16 cellular contexts compared by ENCODE assay signal in genomic region chr2:111688501-111688900, GRCh38.
A peak's percentile ranks its signal among the peaks of the same experiment; 100 is the strongest.
DNase-seq lines count a peak whose midpoint lies in the region; ATAC-seq and TF ChIP-seq lines count a peak whose summit lies in the region.
"Had no signal": no experiment of that assay in that cellular context is flagged by ENCODE, and none has a peak within 500 bp of the region (broad histone marks: within the 10 kb centered on the region; RNA-seq: fewer than 3 reads in every experiment).

No MANE protein-coding gene starts in this region.

- H2AFZ ChIP-seq in OCI-LY1 (ENCODE audit: low read length), result 0 out of 2 replicates have a peak overlapping the region, but pooled peaks have one; percentile 3

- no peaks in the 10 kb centered on the region for H3F3A ChIP-seq in OCI-LY1 (ENCODE audit: insufficient read depth, low read length)

- ATAC-seq in GM18870 (IDR thresholded peaks at IDR 0.05; ENCODE audit: unreplicated experiment), result no peak

- intact Hi-C loops in sigmoid colon (cut with DNase I), result no loop called here

- H3K27me3 ChIP-seq in OCI-LY1 (ENCODE audit: insufficient read depth, low read length) (no peaks in the 10 kb centered on the region), sigmoid colon (no peaks in the 10 kb centered on the region)
- H3K27me3 ChIP-seq: BLaER1 had no signal

- H3K9me3 Mint-ChIP-seq in nephron, result peaks cover 11% of the 10 kb centered on the region
- H3K9me3 Mint-ChIP-seq: CD8-positive, alpha-beta memory T cell had no signal

- TF ChIP-seq CTCF in OCI-LY1 (IDR thresholded peaks at IDR 0.05; ENCODE audit: low read length) (no peak), nephron (IDR thresholded peaks at IDR 0.05; ENCODE audit: unreplicated experiment in 3 of 3) (no peak), sigmoid colon (IDR thresholded peaks at IDR 0.05) (no peak)

- peak overlapping the region in 2 of 3 experiments; percentile 63 to 71 for H3K27ac Mint-ChIP-seq in nephron

- H3K4me3 Mint-ChIP-seq in nephron, result no peak overlapping the region
- H3K4me3 Mint-ChIP-seq: CD8-positive, alpha-beta memory T cell had no signal

- H3K36me3 Mint-ChIP-seq in nephron (ENCODE audit: low read depth), result no peaks in the 10 kb centered on the region

- H4K20me1 ChIP-seq in OCI-LY1 (ENCODE audit: insufficient read depth, low read length), result no peaks in the 10 kb centered on the region
- H4K20me1 ChIP-seq: BLaER1 had no signal

- DNase-seq in NCI-H510A treated with DMSO at 0.1 percent for 48 hours (lab: John Stamatoyannopoulos, UW) (peak; percentile 6), NCI-H510A (lab: John Stamatoyannopoulos, UW) (no peak), sigmoid colon (peak; percentile 59), medulla oblongata (ENCODE audit: extremely low spot score) (no peak)
- DNase-seq in activated T-cell treated with anti-CD3 and anti-CD28 coated beads, Interleukin-2, amount 50 U/mL, for 48 hours, result no peak
- DNase-seq: AML-193; Caco-2; CD8-positive, alpha-beta memory T cell; DND-41; GDM1 had no signal

- TF ChIP-seq POLR2A in sigmoid colon (IDR thresholded peaks at IDR 0.05), result no peak

- peaks cover 45% of the 10 kb centered on the region for H3K4me1 Mint-ChIP-seq in nephron
- H3K4me1 Mint-ChIP-seq: CD8-positive, alpha-beta memory T cell had no signal

- H3K4me3 ChIP-seq in OCI-LY1 (ENCODE audit: low read depth, low read length, poor library complexity, severe bottlenecking) (peak overlapping the region; percentile 11), sigmoid colon (no peak overlapping the region)
- H3K4me3 ChIP-seq: BLaER1, HAP-1 had no signal

- no peak for TF ChIP-seq EP300 in sigmoid colon (IDR thresholded peaks at IDR 0.05)

- no peaks in the 10 kb centered on the region for H3K36me3 ChIP-seq in OCI-LY1 (ENCODE audit: insufficient read depth, low read length)
- no peaks in the 10 kb centered on the region for H3K36me3 ChIP-seq in sigmoid colon
- H3K36me3 ChIP-seq: BLaER1, HAP-1 had no signal

- peak overlapping the region; percentile 53 for H3K9ac ChIP-seq in OCI-LY1 (ENCODE audit: low read length)
- H3K9ac ChIP-seq: BLaER1 had no signal

- H3K27ac ChIP-seq in OCI-LY1 (ENCODE audit: low read depth, low read length, poor library complexity, severe bottlenecking) (peak overlapping the region; percentile 78), sigmoid colon (no peak overlapping the region)
- H3K27ac ChIP-seq: 22Rv1, BLaER1 had no signal

- H3K9me3 ChIP-seq in OCI-LY1 (ENCODE audit: low read length) (no peaks in the 10 kb centered on the region), sigmoid colon (no peaks in the 10 kb centered on the region)
- H3K9me3 ChIP-seq: BLaER1, Caco-2 had no signal

- peak overlapping the region; percentile 46 for H3K4me2 ChIP-seq in OCI-LY1 (ENCODE audit: low read length)
- H3K4me2 ChIP-seq: BLaER1 had no signal

- no peaks in the 10 kb centered on the region for H3K79me2 ChIP-seq in OCI-LY1 (ENCODE audit: insufficient read depth, low read length)

- peaks cover 5% of the 10 kb centered on the region for H3K27me3 Mint-ChIP-seq in nephron (ENCODE audit: low read depth)

- WGBS in sigmoid colon, 2 donors, result 79 to 86% methylated on average over 9 of the region's 9 CpGs

- H3K4me1 ChIP-seq in OCI-LY1 (ENCODE audit: insufficient read depth, low read length, severe bottlenecking) (peaks cover 49% of the 10 kb centered on the region), sigmoid colon (peaks cover 0 to 5% (median 2%) of the 10 kb centered on the region in 4 donors)
- H3K4me1 ChIP-seq: BLaER1, HAP-1 had no signal

- no peaks in the 10 kb centered on the region for H3K9me2 ChIP-seq in OCI-LY1 (ENCODE audit: low read depth, low read length)

Comparison
In these comparisons a context has a peak if more than half of its experiments do, and no peak if none do; other contexts are left out.
1. DNase-seq: peak in NCI-H510A treated with DMSO at 0.1 percent for 48 hours (single experiment) and sigmoid colon (single experiment); none in NCI-H510A (single experiment), activated T-cell treated with anti-CD3 and anti-CD28 coated beads, Interleukin-2, amount 50 U/mL, for 48 hours (0 of 2) and medulla oblongata (single experiment).